ENCODE assay signal across 9 cellular contexts in the genomic region with DNA sequence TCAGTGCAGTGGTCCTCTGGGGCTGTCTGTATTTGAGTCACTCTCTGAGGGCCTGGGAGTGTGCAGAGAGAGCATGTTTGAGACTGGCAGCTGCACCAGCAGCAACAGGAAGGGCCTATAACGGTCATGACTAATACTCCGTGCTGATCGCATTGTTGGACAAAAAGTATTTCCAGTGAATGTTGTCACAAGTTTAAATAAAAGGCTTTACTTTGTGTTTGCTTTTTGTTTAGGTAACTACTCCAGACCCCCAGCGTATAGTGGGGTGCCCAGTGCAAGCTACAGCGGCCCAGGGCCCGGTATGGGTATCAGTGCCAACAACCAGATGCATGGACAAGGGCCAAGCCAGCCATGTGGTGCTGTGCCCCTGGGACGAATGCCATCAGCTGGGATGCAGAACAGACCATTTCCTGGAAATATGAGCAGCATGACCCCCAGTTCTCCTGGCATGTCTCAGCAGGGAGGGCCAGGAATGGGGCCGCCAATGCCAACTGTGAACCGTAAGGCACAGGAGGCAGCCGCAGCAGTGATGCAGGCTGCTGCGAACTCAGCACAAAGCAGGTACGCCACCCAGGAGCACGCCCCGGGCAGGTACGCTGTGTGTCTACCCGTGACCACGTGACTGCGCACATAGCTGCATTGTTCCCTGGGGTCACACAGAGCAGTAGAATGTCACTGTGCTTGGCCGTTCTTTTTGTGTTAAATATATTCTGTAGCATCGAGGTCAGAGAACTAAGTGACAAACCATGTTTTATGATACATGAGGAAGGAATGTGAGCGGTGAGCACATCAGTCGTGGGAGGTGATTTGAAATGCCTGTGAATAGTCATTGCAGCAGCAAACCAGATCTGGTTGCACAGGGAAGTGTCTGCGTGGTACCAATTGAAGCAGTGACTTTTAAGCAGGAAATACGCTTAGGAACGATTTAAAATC.
DNase-seq lines count a peak whose midpoint lies in the region; ATAC-seq and TF ChIP-seq lines count a peak whose summit lies in the region.
"Had no signal": no experiment of that assay in that cellular context is flagged by ENCODE, and none has a peak within 500 bp of the region (broad histone marks: within the 10 kb centered on the region; RNA-seq: fewer than 3 reads in every experiment).

No MANE protein-coding gene starts in this region.

- intact Hi-C loops in ascending aorta (cut with DNase I) = loop anchor here (2.0 to 5.0 kb wide), 2 partner anchors 74 to 462 kb away; no protein-coding TSS in a partner anchor
- intact Hi-C loops in spleen (cut with DNase I; ENCODE audit: low total_unique reads) = no loop called here
- intact Hi-C loops in lower leg skin (cut with DNase I; ENCODE audit: low total_unique reads) = no loop called here

- ATAC-seq in GM18502 (IDR thresholded peaks at IDR 0.05; ENCODE audit: poor library complexity, unreplicated experiment) (no peak), GM19351 (IDR thresholded peaks at IDR 0.05; ENCODE audit: unreplicated experiment) (no peak)

- H3K4me3 ChIP-seq in ascending aorta (peak overlapping the region; percentile 28 to 33), spleen (no peak overlapping the region), lower leg skin (ENCODE audit: low read depth, poor library complexity, severe bottlenecking) (no peak overlapping the region)

- WGBS in spleen, 5 donors = 80 to 87% (median 84%) methylated on average over 24 to 25 of the region's 25 CpGs
- 48 to 63% methylated on average over 25 of the region's 25 CpGs for WGBS in lower leg skin, 2 donors

- H3K4me1 ChIP-seq in ascending aorta (peaks cover 19 to 51% of the 10 kb centered on the region in 2 donors), spleen (peaks cover 0 to 33% (median 17%) of the 10 kb centered on the region in 6 donors)

- H3K36me3 ChIP-seq in ascending aorta = no peaks in the 10 kb centered on the region
- H3K36me3 ChIP-seq in spleen = peaks cover 0 to 74% (median 29%) of the 10 kb centered on the region in 6 donors

- no peaks in the 10 kb centered on the region for H3K27me3 ChIP-seq in ascending aorta
- no peaks in the 10 kb centered on the region for H3K27me3 ChIP-seq in spleen (replicated peaks in 1 of 7)

- TF ChIP-seq CTCF in ascending aorta (IDR thresholded peaks at IDR 0.05) (no peak), spleen (IDR thresholded peaks at IDR 0.05 in 8 of 11, conservative IDR thresholded peaks at IDR 0.05 in 3 of 11) (no peak), lower leg skin (IDR thresholded peaks at IDR 0.05) (no peak)

- H3K27ac ChIP-seq in ascending aorta (peak overlapping the region; percentile 87 to 88), spleen (peak overlapping the region in 6 of 8 donors; percentile 3 to 67 (median 25))
- H3K27ac ChIP-seq: KMS-11 had no signal

- no peak for TF ChIP-seq POLR2A in spleen (IDR thresholded peaks at IDR 0.05)
- TF ChIP-seq POLR2A in lower leg skin (IDR thresholded peaks at IDR 0.05) = no peak

- H3K9me3 ChIP-seq in ascending aorta (no peaks in the 10 kb centered on the region), spleen (no peaks in the 10 kb centered on the region)

- DNase-seq in HT1080 (ENCODE audit: low read depth) (peak; percentile 94), ascending aorta (ENCODE audit: low spot score in 2 of 2) (peak; percentile 42 to 89), hippocampal formation (lab: John Stamatoyannopoulos, UW) (peak; percentile 44 to 61), spleen (no peak), lower leg skin (ENCODE audit: low spot score in 2 of 2) (no peak)
- DNase-seq in stimulated activated CD4-positive, alpha-beta T cell treated with anti-CD3 and anti-CD28 coated beads, Interleukin-4, amount 100 ng/mL, for 24 hours = no peak

Comparison
In these comparisons a context has a peak if more than half of its experiments do, and no peak if none do; other contexts are left out.
1. DNase-seq: peak in HT1080 (single experiment), ascending aorta (2 of 2) and hippocampal formation (2 of 2); none in spleen (single experiment), lower leg skin (0 of 2) and stimulated activated CD4-positive, alpha-beta T cell treated with anti-CD3 and anti-CD28 coated beads, Interleukin-4, amount 100 ng/mL, for 24 hours (single experiment).
2. H3K4me3 ChIP-seq: peak in ascending aorta (2 of 2); none in spleen (0 of 8) and lower leg skin (single experiment).